ENCODE assay signal across 32 cellular contexts in the genomic region with DNA sequence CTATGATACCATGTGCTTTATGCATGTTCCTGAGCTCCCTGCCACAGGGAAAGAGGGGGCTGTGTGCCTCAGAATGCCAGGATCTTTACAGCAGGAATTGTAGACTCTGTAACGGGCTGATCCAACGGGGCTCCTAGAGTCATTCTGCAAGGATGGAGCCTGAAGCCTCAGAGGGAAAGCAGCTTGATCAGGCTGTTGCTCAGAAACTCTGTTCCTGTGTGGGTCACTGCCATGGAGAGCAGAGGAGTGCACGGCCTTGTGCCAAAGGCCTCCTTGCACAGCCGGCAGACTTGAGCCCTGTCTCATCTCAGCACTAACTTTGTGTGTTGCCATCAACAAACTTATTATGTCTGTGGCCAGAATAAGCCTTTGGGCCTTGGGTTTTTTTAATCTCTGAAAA. TPM values are rescaled to one million over a fixed set of nuclear protein-coding genes. Genes with fewer than 3 reads are reported as not detected.
"Had no signal": no experiment of that assay in that cellular context is flagged by ENCODE, and none has a peak within 500 bp of the region (broad histone marks: within the 10 kb centered on the region; RNA-seq: fewer than 3 reads in every experiment).

No MANE protein-coding gene starts in this region.

- H3K27me3 Mint-ChIP-seq: natural killer cell treated with Interleukin-12 subunit alpha and Interleukin-12 subunit beta and Interleukin-15 and Interleukin-18, amount 100 ng/mL, for 72 hours; stimulated activated memory B cell treated with anti-CD40 and anti-IgM and Interleukin-4, amounts not matched to agents 10 μg/mL and 1 μg/mL and 100 μg/mL, for 72 hours had no signal

- ATAC-seq: activated CD4-positive, CD25-positive, alpha-beta regulatory T cell treated with anti-CD3 and anti-CD28 coated beads, Interleukin-2, amount 50 U/mL, for 24 hours; body of pancreas; heart left ventricle; left cardiac atrium; lower lobe of right lung; natural killer cell treated with Interleukin-12 subunit alpha and Interleukin-12 subunit beta and Interleukin-15 and Interleukin-18, amount 100 ng/mL, for 72 hours; sciatic nerve; stimulated activated memory B cell treated with anti-CD40 and anti-IgM and Interleukin-4, amounts not matched to agents 10 μg/mL and 1 μg/mL and 100 μg/mL, for 72 hours; T-cell had no signal

- H3K9me3 ChIP-seq: suprapubic skin had no signal

- H3K4me3 ChIP-seq: body of pancreas, esophagus squamous epithelium, heart left ventricle, lower lobe of right lung, smooth muscle cell, stomach, suprapubic skin, tibial nerve had no signal

- H3K4me3 Mint-ChIP-seq: activated naive CD4-positive, alpha-beta T cell treated with anti-CD3 and anti-CD28 coated beads, Interleukin-2, amount 50 U/mL, for 24 hours; mesothelial cell of epicardium; natural killer cell treated with Interleukin-12 subunit alpha and Interleukin-12 subunit beta and Interleukin-15 and Interleukin-18, amount 100 ng/mL, for 72 hours; stimulated activated memory B cell treated with anti-CD40 and anti-IgM and Interleukin-4, amounts not matched to agents 10 μg/mL and 1 μg/mL and 100 μg/mL, for 72 hours; T-cell; T-helper 2 cell treated with Interferon-gamma antibody and Interleukin-4, amounts not matched to agents 5 μg/mL and 100 μg/mL, for 36 hours had no signal

- H3K4me1 ChIP-seq: body of pancreas, esophagus squamous epithelium, heart left ventricle, lower lobe of right lung, parathyroid adenoma, stomach, tibial nerve had no signal

- FAIRE-seq: islet of Langerhans had no signal

- H3K27ac ChIP-seq: body of pancreas, esophagus squamous epithelium, heart left ventricle, lower lobe of right lung, parathyroid adenoma, stomach, suprapubic skin, tibial nerve, VCaP had no signal

- DNase-seq: activated CD4-positive, alpha-beta T cell treated with anti-CD3 and anti-CD28 coated beads, Interleukin-2, amount 50 U/mL, for 1 hour; activated gamma-delta T cell treated with Interleukin-2 at 50 U/mL for 16 hours; activated T-cell treated with anti-CD3 and anti-CD28 coated beads for 4 hours; anterior cingulate cortex; dermis blood vessel endothelial cell; effector memory CD4-positive, alpha-beta T cell; esophagus squamous epithelium; left cardiac atrium; lower lobe of right lung; nucleus accumbens; stimulated activated CD4-positive, alpha-beta T cell treated with anti-CD3 and anti-CD28 coated beads, Interleukin-15, amount 100 ng/mL, for 24 hours; stomach; T-cell had no signal

- H3K27me3 ChIP-seq: body of pancreas, esophagus squamous epithelium, heart left ventricle, stomach, suprapubic skin, tibial nerve had no signal

- H3K27ac Mint-ChIP-seq: activated naive CD4-positive, alpha-beta T cell treated with anti-CD3 and anti-CD28 coated beads, Interleukin-2, amount 50 U/mL, for 24 hours; mesothelial cell of epicardium; natural killer cell treated with Interleukin-12 subunit alpha and Interleukin-12 subunit beta and Interleukin-15 and Interleukin-18, amount 100 ng/mL, for 72 hours; stimulated activated memory B cell treated with anti-CD40 and anti-IgM and Interleukin-4, amounts not matched to agents 10 μg/mL and 1 μg/mL and 100 μg/mL, for 72 hours; T-cell; T-helper 2 cell treated with Interferon-gamma antibody and Interleukin-4, amounts not matched to agents 5 μg/mL and 100 μg/mL, for 36 hours had no signal

- H3K4me2 ChIP-seq: smooth muscle cell had no signal

- H3K9ac ChIP-seq: parathyroid adenoma had no signal

- H3K4me1 Mint-ChIP-seq: activated naive CD4-positive, alpha-beta T cell treated with anti-CD3 and anti-CD28 coated beads, Interleukin-2, amount 50 U/mL, for 24 hours; mesothelial cell of epicardium; stimulated activated memory B cell treated with anti-CD40 and anti-IgM and Interleukin-4, amounts not matched to agents 10 μg/mL and 1 μg/mL and 100 μg/mL, for 72 hours had no signal

RNA-seq across cellular contexts. Expression of a gene that starts 51.8 kb away (rescaled TPM):
- total RNA-seq: activated CD8-positive, alpha-beta memory T cell treated with anti-CD3 and anti-CD28 coated beads for 36 hours; cardiac septum; chondrocyte; natural killer cell treated with Interleukin-12 subunit alpha and Interleukin-12 subunit beta and Interleukin-15 and Interleukin-18, amount 100 ng/mL, for 72 hours; sciatic nerve; smooth muscle cell; tibial nerve; urinary bladder had no signal
